28 cellular contexts compared by ENCODE assay signal in the genomic region with DNA sequence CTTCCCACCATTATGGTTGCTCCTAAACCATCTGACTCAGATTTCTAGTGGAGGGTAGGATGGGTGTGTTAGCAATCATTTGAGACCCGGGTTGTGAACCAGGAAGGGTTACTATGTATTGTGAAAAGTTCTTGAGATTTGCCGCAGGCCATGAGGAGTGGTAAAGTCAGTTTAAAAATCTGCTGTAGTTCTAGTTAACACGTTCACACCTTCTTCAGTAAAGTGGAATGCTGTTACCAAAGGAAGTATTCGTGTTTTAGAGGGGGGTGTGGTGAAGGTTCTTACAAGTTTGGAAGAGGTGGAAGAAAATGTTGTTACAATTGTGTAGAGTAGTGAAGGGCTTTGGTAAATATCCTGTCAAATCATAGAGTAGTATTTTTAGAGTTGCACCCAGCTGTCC. TPM values are rescaled to one million over a fixed set of nuclear protein-coding genes. Genes with fewer than 3 reads are reported as not detected.
DNase-seq lines count a peak whose midpoint lies in the region; ATAC-seq, FAIRE-seq and TF ChIP-seq lines count a peak whose summit lies in the region.
"Had no signal": no experiment of that assay in that cellular context is flagged by ENCODE, and none has a peak within 500 bp of the region (broad histone marks: within the 10 kb centered on the region; RNA-seq: fewer than 3 reads in every experiment).

No MANE protein-coding gene starts in this region.

- no peak overlapping the region for H3K4me3 Mint-ChIP-seq in GM23338
- H3K4me3 Mint-ChIP-seq: activated naive CD8-positive, alpha-beta T cell; nephron progenitor cell; T-helper 2 cell treated with Interferon-gamma antibody and Interleukin-4, amounts not matched to agents 5 μg/mL and 100 μg/mL, for 36 hours had no signal

- ATAC-seq in GM23338 = no peak
- ATAC-seq in GM12878 = no peak
- ATAC-seq in lower lobe of right lung = peak; percentile 32 to 37
- ATAC-seq: HCT116, Right ventricle myocardium inferior had no signal

- no peak for FAIRE-seq in GM12878 (lab: Jason Lieb, UNC)
- FAIRE-seq: HTR-8/SVneo, islet of Langerhans had no signal

- H3K9me3 ChIP-seq in GM12878 (replicated peaks; ENCODE audit: control insufficient read depth, insufficient read depth, low read length) (no peaks in the 10 kb centered on the region), lower lobe of right lung (no peaks in the 10 kb centered on the region), smooth muscle cell (replicated peaks; ENCODE audit: low read depth) (no peaks in the 10 kb centered on the region)
- H3K9me3 ChIP-seq: Caco-2, stomach, tibial nerve had no signal

- peaks cover 7% of the 10 kb centered on the region; the same call in 2 of the 3 replicates for H3K4me1 Mint-ChIP-seq in GM23338

- SMC1A ChIA-PET in GM12878 (lab: Charles Lee; ENCODE audit: uncharacterized antibody, unreplicated experiment) = no interaction called here

- no peak overlapping the region for H3K27ac Mint-ChIP-seq in GM23338
- H3K27ac Mint-ChIP-seq: activated naive CD8-positive, alpha-beta T cell; nephron progenitor cell; T-helper 2 cell treated with Interferon-gamma antibody and Interleukin-4, amounts not matched to agents 5 μg/mL and 100 μg/mL, for 36 hours had no signal

- H3K79me2 ChIP-seq in GM23338 (replicated peaks; ENCODE audit: insufficient read depth) (peaks cover 70% of the 10 kb centered on the region), GM12878 (ENCODE audit: control insufficient read depth, insufficient read depth, low read length) (peaks cover 34% of the 10 kb centered on the region), smooth muscle cell (ENCODE audit: low read depth) (peaks cover 72% of the 10 kb centered on the region)

- intact Hi-C loops in GM12878 (cut with micrococcal nuclease; ENCODE audit: unreplicated experiment) (loop anchor here (10.0 kb wide), 1 partner anchor 99 kb away; no protein-coding TSS in a partner anchor), lower lobe of right lung (cut with DNase I) (no loop called here)

- CTCF ChIA-PET in GM12878 (lab: Yijun Ruan, JAX) = interaction anchor here (1.2 to 1.5 kb wide), 2 partner anchors 120 to 203 kb away, joined by 3 read pairs; no protein-coding TSS in a partner anchor

- TF ChIP-seq CTCF in GM23338 (conservative IDR thresholded peaks at IDR 0.05; ENCODE audit: low read depth in 2 of 2) (no peak), GM12878 (IDR thresholded peaks at IDR 0.05 in 2 of 3, conservative IDR thresholded peaks at IDR 0.05 in 1 of 3; ENCODE audit: control insufficient read depth in 2 of 3, extremely low read depth in 1 of 3, insufficient read depth in 1 of 3, low read depth in 3 of 3, low read length in 3 of 3) (no peak), lower lobe of right lung (IDR thresholded peaks at IDR 0.05) (no peak), smooth muscle cell (IDR thresholded peaks at IDR 0.05; ENCODE audit: borderline replicate concordance, insufficient read depth, poor library complexity, severe bottlenecking) (no peak)

- H3F3A ChIP-seq in GM23338 (replicated peaks; ENCODE audit: low read depth) (no peaks in the 10 kb centered on the region), smooth muscle cell (ENCODE audit: low read depth) (no peaks in the 10 kb centered on the region)

- 62% methylated on average over 4 of the region's 4 CpGs for WGBS in GM12878 (ENCODE audit: insufficient coverage, insufficient replicate concordance, low lambda C conversion rate, missing lambda C conversion rate)
- 55% methylated on average over 4 of the region's 4 CpGs for WGBS in smooth muscle cell (ENCODE audit: low lambda C conversion rate)

- H3K4me2 ChIP-seq in GM23338 (peak overlapping the region; percentile 94; the same call in 1 of the 2 replicates), GM12878 (ENCODE audit: control insufficient read depth, insufficient read depth) (no peak overlapping the region), smooth muscle cell (peak overlapping the region; percentile 12)
- H3K4me2 ChIP-seq: KMS-11 had no signal

- H3K36me3 ChIP-seq in GM23338 (ENCODE audit: insufficient read depth) = no peaks in the 10 kb centered on the region
- no peaks in the 10 kb centered on the region for H3K36me3 ChIP-seq in GM12878 (ENCODE audit: control insufficient read depth in 2 of 2, insufficient read depth in 2 of 2, low read length in 1 of 2)
- no peaks in the 10 kb centered on the region for H3K36me3 ChIP-seq in lower lobe of right lung
- no peaks in the 10 kb centered on the region for H3K36me3 ChIP-seq in smooth muscle cell (ENCODE audit: low read depth)
- H3K36me3 ChIP-seq: cardiac muscle cell, stomach, tibial nerve had no signal

- RAD21 ChIA-PET in GM12878 (lab: Charles Lee; ENCODE audit: unreplicated experiment) = no interaction called here

- no peak for TF ChIP-seq RAD21 in GM12878 (IDR thresholded peaks at IDR 0.05; ENCODE audit: insufficient read depth, low read depth, low read length)

- no peaks in the 10 kb centered on the region for H3K36me3 Mint-ChIP-seq in GM23338 (ENCODE audit: low read depth)
- H3K36me3 Mint-ChIP-seq: activated naive CD8-positive, alpha-beta T cell had no signal

- no peaks in the 10 kb centered on the region for H3K9me2 ChIP-seq in GM23338 (ENCODE audit: insufficient read depth)

- H2AFZ ChIP-seq in GM23338 (no peak overlapping the region), GM12878 (ENCODE audit: control insufficient read depth, low read depth, low read length) (no peak overlapping the region), smooth muscle cell (ENCODE audit: low read depth) (no peak overlapping the region)

- H3K27me3 ChIP-seq in GM23338 (ENCODE audit: insufficient read depth) (no peaks in the 10 kb centered on the region), GM12878 (replicated peaks in 1 of 2; ENCODE audit: control insufficient read depth in 2 of 2, insufficient read depth in 2 of 2, low read length in 1 of 2) (no peaks in the 10 kb centered on the region), lower lobe of right lung (ENCODE audit: low read depth) (no peaks in the 10 kb centered on the region), smooth muscle cell (ENCODE audit: low read depth) (no peaks in the 10 kb centered on the region)
- H3K27me3 ChIP-seq: cardiac muscle cell, stomach, tibial nerve had no signal

- H3K4me3 ChIP-seq in GM23338 (peak overlapping the region; percentile 8), GM12878 (0 out of 2 replicates have a peak overlapping the region, but pooled peaks have one; percentile 8), lower lobe of right lung (peak overlapping the region; percentile 1), smooth muscle cell (no peak overlapping the region)
- H3K4me3 ChIP-seq: cardiac muscle cell, tibial nerve had no signal

- no peak for TF ChIP-seq EP300 in GM12878 (IDR thresholded peaks at IDR 0.05; ENCODE audit: borderline replicate concordance in 1 of 2, control insufficient read depth in 1 of 2, low read depth in 2 of 2, low read length in 2 of 2)

- in situ Hi-C loops in GM12878 (cut with MboI) = no loop called here

- no TSS peak for BruUV-seq in GM12878 (replicated peaks; lab: Mats Ljungman, UMichigan)

- TF ChIP-seq POLR2A in GM12878 (IDR thresholded peaks at IDR 0.05; ENCODE audit: low read depth, low read length) = no peak

- H3K27me3 Mint-ChIP-seq in GM23338 (ENCODE audit: insufficient read depth, low read depth, poor library complexity) = peaks cover 1% of the 10 kb centered on the region
- H3K27me3 Mint-ChIP-seq: activated naive CD8-positive, alpha-beta T cell had no signal

- no peak overlapping the region for H3K9ac ChIP-seq in GM12878 (ENCODE audit: control insufficient read depth, insufficient read depth, low read length)
- H3K9ac ChIP-seq in smooth muscle cell (ENCODE audit: low read depth) = no peak overlapping the region
- H3K9ac ChIP-seq: KMS-11 had no signal

- no peak for DNase-seq in GM23338 (ENCODE audit: low spot score)
- DNase-seq in GM12878 (ENCODE audit: low read depth, low spot score) = no peak
- no peak for DNase-seq in lower lobe of right lung
- DNase-seq in smooth muscle cell (lab: John Stamatoyannopoulos, UW; ENCODE audit: unreplicated experiment) = no peak
- no peak for DNase-seq in DMS79 (lab: John Stamatoyannopoulos, UW)
- no peak for DNase-seq in cerebellar nuclear complex (lab: John Stamatoyannopoulos, UW)
- DNase-seq in foreskin melanocyte = no peak
- DNase-seq: activated CD4-positive, alpha-beta T cell treated with anti-CD3 and anti-CD28 coated beads for 4 hours; activated CD8-positive, alpha-beta memory T cell treated with anti-CD3 and anti-CD28 coated beads for 24 hours; activated effector memory CD4-positive, alpha-beta T cell treated with Interleukin-2 at 50 U/mL for 16 hours; anterior cingulate cortex; Caco-2; NCI-H146; NCI-H2107; NCI-H446 treated with DMSO at 0.1 percent for 48 hours; nephron progenitor cell; stimulated activated CD8-positive, alpha-beta memory T cell treated with anti-CD3 and anti-CD28 coated beads, Interleukin-4, amount 100 ng/mL, for 48 hours; stomach had no signal

- H4K20me1 ChIP-seq in GM23338 (replicated peaks; ENCODE audit: insufficient read depth) (peaks cover 12% of the 10 kb centered on the region), GM12878 (ENCODE audit: control insufficient read depth, insufficient read depth) (no peaks in the 10 kb centered on the region), smooth muscle cell (ENCODE audit: low read depth) (peaks cover 70% of the 10 kb centered on the region)

- no peaks in the 10 kb centered on the region for H3K9me3 Mint-ChIP-seq in GM23338
- H3K9me3 Mint-ChIP-seq: nephron progenitor cell; T-helper 2 cell treated with Interferon-gamma antibody and Interleukin-4, amounts not matched to agents 5 μg/mL and 100 μg/mL, for 36 hours had no signal

- POLR2A ChIA-PET in GM12878 (lab: Charles Lee) = no interaction called here

- H3K4me1 ChIP-seq in GM23338 (ENCODE audit: insufficient read depth) = peaks cover 20% of the 10 kb centered on the region
- no peaks in the 10 kb centered on the region for H3K4me1 ChIP-seq in GM12878 (ENCODE audit: control insufficient read depth, insufficient read depth, low read length)
- H3K4me1 ChIP-seq in lower lobe of right lung = peaks cover 40% of the 10 kb centered on the region
- H3K4me1 ChIP-seq in smooth muscle cell (ENCODE audit: low read depth) = no peaks in the 10 kb centered on the region

- H3K27ac ChIP-seq in GM23338 (ENCODE audit: low read depth) (no peak overlapping the region), GM12878 (ENCODE audit: control insufficient read depth, insufficient read depth) (no peak overlapping the region), lower lobe of right lung (no peak overlapping the region), smooth muscle cell (ENCODE audit: low read depth) (no peak overlapping the region)
- H3K27ac ChIP-seq: cardiac muscle cell, KMS-11, VCaP had no signal

RNA-seq across cellular contexts. Expression of gene MTMR3, which starts 2.6 kb away (rescaled TPM):
- 25.8 and 27.4 TPM in 2 replicates for total RNA-seq in GM23338 (2014; rRNA removed; shearing (Covaris generic))
- polyA plus RNA-seq in GM23338 (2016; fragmentation: Nextera tagmentation; extraction: Ambion mirVana) (4.4 and 5.2 TPM in 2 replicates), GM12878 (2011; rRNA removed) (15.6 and 23.6 TPM in 2 replicates), GM12878 (2014; fragmentation: Illumina TruSeq; extraction: Trizol) (9.6 and 14.2 TPM in 2 replicates), GM12878 (2014; fragmentation: Nextera tagmentation; extraction: Ambion mirVana) (1 to 10 TPM; 1.4 to 1.9 TPM), GM12878 (2014; rRNA removed) (13.1 and 13.8 TPM in 2 replicates), GM12878 (2016; fragmentation: Nextera tagmentation; extraction: Ambion mirVana) (1 to 10 TPM; 9.6 to 9.9 TPM), smooth muscle cell (15.8 and 21.0 TPM in 2 replicates)
- 117 and 123 TPM in 2 replicates for total RNA-seq in GM12878 (2013; cell fraction: nucleolus; rRNA removed)
- total RNA-seq in GM12878 (2014; rRNA removed) (11.2 and 13.5 TPM in 2 replicates), GM12878 (2014; rRNA removed; fragmentation: Illumina TruSeq; extraction: Trizol) (8.7 and 9.0 TPM in 2 replicates), GM12878 (2021) (17.5 and 23.7 TPM in 2 replicates), lower lobe of right lung (58.9 TPM), smooth muscle cell (33.0 and 48.9 TPM in 2 replicates)
- polyA plus RNA-seq in GM12878 (2011; ENCODE audit: low read depth) = 7.3 TPM
- 16.2 and 19.9 TPM in 2 replicates for polyA plus RNA-seq in GM12878 (2011; cell fraction: cytosol; rRNA removed)
- 99.0 and 124 TPM in 2 replicates for polyA plus RNA-seq in GM12878 (2011; cell fraction: nucleus; rRNA removed)
- 11.0 and 11.9 TPM in 2 replicates for polyA plus RNA-seq in GM12878 (2012)
- polyA minus RNA-seq in GM12878 (2011; rRNA and poly(A)+ RNA removed) = 37.7 and 44.5 TPM in 2 replicates
- 9.6 and 12.4 TPM in 2 replicates for polyA minus RNA-seq in GM12878 (2011; cell fraction: cytosol; rRNA and poly(A)+ RNA removed)
- polyA minus RNA-seq in GM12878 (2011; cell fraction: nucleus; rRNA and poly(A)+ RNA removed) = 22.4 and 46.2 TPM in 2 replicates

RNA-seq across cellular contexts. Expression of gene ASCC2, which starts 47.5 kb away (rescaled TPM):
- 30.5 and 32.4 TPM in 2 replicates for total RNA-seq in GM23338 (2014; rRNA removed; shearing (Covaris generic))
- polyA plus RNA-seq in GM23338 (2016; fragmentation: Nextera tagmentation; extraction: Ambion mirVana) = 31.3 and 34.6 TPM in 2 replicates
- total RNA-seq in GM12878 (2013; cell fraction: nucleolus; rRNA removed) = 109 and 129 TPM in 2 replicates
- 37.4 and 47.0 TPM in 2 replicates for total RNA-seq in GM12878 (2014; rRNA removed)
- 38.3 and 39.1 TPM in 2 replicates for total RNA-seq in GM12878 (2014; rRNA removed; fragmentation: Illumina TruSeq; extraction: Trizol)
- total RNA-seq in GM12878 (2021) = 62.1 and 67.9 TPM in 2 replicates
- polyA plus RNA-seq in GM12878 (2011; ENCODE audit: low read depth) = 30.0 TPM
- polyA plus RNA-seq in GM12878 (2011; rRNA removed) = 27.1 and 53.0 TPM in 2 replicates
- 60.6 and 63.1 TPM in 2 replicates for polyA plus RNA-seq in GM12878 (2011; cell fraction: cytosol; rRNA removed)
- 87.3 and 103 TPM in 2 replicates for polyA plus RNA-seq in GM12878 (2011; cell fraction: nucleus; rRNA removed)
- polyA plus RNA-seq in GM12878 (2012) = 42.4 and 48.3 TPM in 2 replicates
- polyA plus RNA-seq in GM12878 (2014; fragmentation: Illumina TruSeq; extraction: Trizol) = 51.0 and 60.1 TPM in 2 replicates
- polyA plus RNA-seq in GM12878 (2014; fragmentation: Nextera tagmentation; extraction: Ambion mirVana) = 1 to 10 TPM; 5.3 to 6.4 TPM
- 60.7 and 61.9 TPM in 2 replicates for polyA plus RNA-seq in GM12878 (2014; rRNA removed)
- polyA plus RNA-seq in GM12878 (2016; fragmentation: Nextera tagmentation; extraction: Ambion mirVana) = 10 to 100 TPM; 89.0 to 91.4 TPM
- 63.0 and 100 TPM in 2 replicates for polyA minus RNA-seq in GM12878 (2011; rRNA and poly(A)+ RNA removed)
- 22.6 and 28.3 TPM in 2 replicates for polyA minus RNA-seq in GM12878 (2011; cell fraction: cytosol; rRNA and poly(A)+ RNA removed)
- 49.1 and 96.4 TPM in 2 replicates for polyA minus RNA-seq in GM12878 (2011; cell fraction: nucleus; rRNA and poly(A)+ RNA removed)
- total RNA-seq in lower lobe of right lung = 65.4 TPM
- total RNA-seq in smooth muscle cell = 27.8 and 32.1 TPM in 2 replicates
- 58.9 and 81.0 TPM in 2 replicates for polyA plus RNA-seq in smooth muscle cell

Comparison
In these comparisons a context has a peak if more than half of its experiments do, and no peak if none do; other contexts are left out.
1. ATAC-seq: peak in lower lobe of right lung (2 of 2); none in GM23338 (single experiment) and GM12878 (single experiment).